ENCODE assay signal across 14 cellular contexts in the genomic region with DNA sequence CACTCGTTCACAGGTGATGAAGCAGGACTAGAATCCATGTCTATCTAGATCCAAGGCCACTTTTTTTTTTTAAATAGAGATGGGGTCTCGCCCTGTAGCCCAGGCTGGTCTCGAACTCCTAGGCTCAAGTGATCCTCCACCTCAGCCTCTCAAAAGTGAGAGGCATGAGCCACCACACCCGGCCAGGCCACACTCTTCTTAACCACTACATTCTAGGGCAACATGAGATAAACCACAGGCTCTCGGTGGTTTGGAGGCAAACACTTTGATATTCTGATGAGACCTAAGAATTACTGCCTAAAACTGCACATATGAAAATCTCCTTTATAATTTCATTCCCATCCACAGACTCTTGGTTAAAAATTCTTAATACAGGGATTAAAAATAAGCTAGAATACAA. TPM values are rescaled to one million over a fixed set of nuclear protein-coding genes. Genes with fewer than 3 reads are reported as not detected.
A peak's percentile ranks its signal among the peaks of the same experiment; 100 is the strongest.
DNase-seq lines count a peak whose midpoint lies in the region; ATAC-seq and TF ChIP-seq lines count a peak whose summit lies in the region.
"Had no signal": no experiment of that assay in that cellular context is flagged by ENCODE, and none has a peak within 500 bp of the region (broad histone marks: within the 10 kb centered on the region; RNA-seq: fewer than 3 reads in every experiment).

No MANE protein-coding gene starts in this region.

- no peak overlapping the region for H3K27ac ChIP-seq in gastrocnemius medialis
- H3K27ac ChIP-seq: breast epithelium, psoas muscle, SJSA1 had no signal

- no peak for TF ChIP-seq POLR2A in gastrocnemius medialis (IDR thresholded peaks at IDR 0.05)

- no peaks in the 10 kb centered on the region for H3K27me3 ChIP-seq in gastrocnemius medialis
- H3K27me3 ChIP-seq: breast epithelium, SJSA1, upper lobe of left lung had no signal

- H3K4me3 ChIP-seq in gastrocnemius medialis: no peak overlapping the region
- H3K4me3 ChIP-seq: breast epithelium, psoas muscle, SJSA1, upper lobe of left lung had no signal

- H3K27ac Mint-ChIP-seq in activated naive CD4-positive, alpha-beta T cell treated with anti-CD3 and anti-CD28 coated beads, Interleukin-2, amount 50 U/mL, for 72 hours: no peak overlapping the region
- H3K27ac Mint-ChIP-seq in activated naive CD8-positive, alpha-beta T cell treated with anti-CD3 and anti-CD28 coated beads for 36 hours: no peak overlapping the region
- H3K27ac Mint-ChIP-seq in stimulated activated naive B cell treated with anti-CD40 and anti-IgM and Interleukin-4, amounts not matched to agents 10 μg/mL and 1 μg/mL and 100 μg/mL, for 72 hours: peak overlapping the region; percentile 37

- no peaks in the 10 kb centered on the region for H3K36me3 Mint-ChIP-seq in activated naive CD4-positive, alpha-beta T cell treated with anti-CD3 and anti-CD28 coated beads, Interleukin-2, amount 50 U/mL, for 72 hours
- peaks cover 3% of the 10 kb centered on the region for H3K36me3 Mint-ChIP-seq in activated naive CD8-positive, alpha-beta T cell treated with anti-CD3 and anti-CD28 coated beads for 36 hours
- H3K36me3 Mint-ChIP-seq in stimulated activated naive B cell treated with anti-CD40 and anti-IgM and Interleukin-4, amounts not matched to agents 10 μg/mL and 1 μg/mL and 100 μg/mL, for 72 hours: peaks cover 7 to 12% of the 10 kb centered on the region in 2 donors

- H3K4me3 Mint-ChIP-seq in activated naive CD8-positive, alpha-beta T cell treated with anti-CD3 and anti-CD28 coated beads for 36 hours: no peak overlapping the region
- H3K4me3 Mint-ChIP-seq in stimulated activated naive B cell treated with anti-CD40 and anti-IgM and Interleukin-4, amounts not matched to agents 10 μg/mL and 1 μg/mL and 100 μg/mL, for 72 hours: no peak overlapping the region
- H3K4me3 Mint-ChIP-seq: activated T-cell treated with anti-CD3 and anti-CD28 coated beads, Interleukin-2, amount 50 U/mL, for 4 hours had no signal

- DNase-seq in activated naive CD4-positive, alpha-beta T cell treated with anti-CD3 and anti-CD28 coated beads, Interleukin-2, amount 50 U/mL, for 72 hours (ENCODE audit: low spot score in 2 of 2): no peak
- DNase-seq in activated naive CD4-positive, alpha-beta T cell treated with Interleukin-2 at 50 U/mL for 16 hours: no peak
- peak; percentile 24 for DNase-seq in activated naive CD8-positive, alpha-beta T cell treated with anti-CD3 and anti-CD28 coated beads for 36 hours
- DNase-seq in stimulated activated naive B cell treated with anti-CD40 and anti-IgM and Interleukin-4, amounts not matched to agents 10 μg/mL and 1 μg/mL and 100 μg/mL, for 72 hours: no peak
- no peak for DNase-seq in cardiac septum (ENCODE audit: low spot score)
- DNase-seq in gastrocnemius medialis: no peak
- DNase-seq in left ventricle myocardium superior: no peak
- DNase-seq: activated T-cell treated with anti-CD3 and anti-CD28 coated beads, Interleukin-2, amount 50 U/mL, for 4 hours; NK-92 treated with Interleukin-12 subunit alpha and Interleukin-12 subunit beta, amount 100 ng/mL, for 24 hours; psoas muscle; upper lobe of left lung had no signal

- no peaks in the 10 kb centered on the region for H3K9me3 ChIP-seq in gastrocnemius medialis
- H3K9me3 ChIP-seq: breast epithelium, psoas muscle, SJSA1, upper lobe of left lung had no signal

- peaks cover 26 to 47% of the 10 kb centered on the region in 2 donors for H3K4me1 ChIP-seq in gastrocnemius medialis

- H3K4me1 Mint-ChIP-seq in activated naive CD8-positive, alpha-beta T cell treated with anti-CD3 and anti-CD28 coated beads for 36 hours: peaks cover 40% of the 10 kb centered on the region
- H3K4me1 Mint-ChIP-seq in stimulated activated naive B cell treated with anti-CD40 and anti-IgM and Interleukin-4, amounts not matched to agents 10 μg/mL and 1 μg/mL and 100 μg/mL, for 72 hours: peaks cover 34 to 45% of the 10 kb centered on the region in 2 donors

- H3K36me3 ChIP-seq in gastrocnemius medialis: no peaks in the 10 kb centered on the region
- H3K36me3 ChIP-seq: breast epithelium had no signal

- H3K27me3 Mint-ChIP-seq in activated naive CD8-positive, alpha-beta T cell treated with anti-CD3 and anti-CD28 coated beads for 36 hours: no peaks in the 10 kb centered on the region
- no peaks in the 10 kb centered on the region for H3K27me3 Mint-ChIP-seq in stimulated activated naive B cell treated with anti-CD40 and anti-IgM and Interleukin-4, amounts not matched to agents 10 μg/mL and 1 μg/mL and 100 μg/mL, for 72 hours

- no peaks in the 10 kb centered on the region for H3K9me3 Mint-ChIP-seq in activated naive CD4-positive, alpha-beta T cell treated with anti-CD3 and anti-CD28 coated beads, Interleukin-2, amount 50 U/mL, for 72 hours
- no peaks in the 10 kb centered on the region for H3K9me3 Mint-ChIP-seq in activated naive CD8-positive, alpha-beta T cell treated with anti-CD3 and anti-CD28 coated beads for 36 hours
- no peaks in the 10 kb centered on the region for H3K9me3 Mint-ChIP-seq in stimulated activated naive B cell treated with anti-CD40 and anti-IgM and Interleukin-4, amounts not matched to agents 10 μg/mL and 1 μg/mL and 100 μg/mL, for 72 hours
- H3K9me3 Mint-ChIP-seq: activated T-cell treated with anti-CD3 and anti-CD28 coated beads, Interleukin-2, amount 50 U/mL, for 4 hours had no signal

- TF ChIP-seq CTCF in gastrocnemius medialis (IDR thresholded peaks at IDR 0.05 in 4 of 5, conservative IDR thresholded peaks at IDR 0.05 in 1 of 5): no peak

- in situ Hi-C loops in gastrocnemius medialis (cut with MboI; ENCODE audit: low sequenced_read_pairs in 4 of 4): no loop called here

- ATAC-seq in activated naive CD4-positive, alpha-beta T cell treated with anti-CD3 and anti-CD28 coated beads, Interleukin-2, amount 50 U/mL, for 72 hours: peak; percentile 47 to 65
- ATAC-seq in HG03159 (IDR thresholded peaks at IDR 0.05; ENCODE audit: unreplicated experiment) (peak; percentile 58), gastrocnemius medialis (no peak), left ventricle myocardium superior (no peak)
- peak; percentile 65 for ATAC-seq in stimulated activated naive B cell treated with anti-CD40 and anti-IgM and Interleukin-4, amounts not matched to agents 10 μg/mL and 1 μg/mL and 100 μg/mL, for 72 hours (replicated peaks)
- ATAC-seq: psoas muscle had no signal

- intact Hi-C loops in cardiac septum (cut with DNase I) (no loop called here), gastrocnemius medialis (cut with DNase I; ENCODE audit: low total_unique reads) (no loop called here), left ventricle myocardium superior (cut with micrococcal nuclease) (no loop called here)

RNA-seq across cellular contexts. Expression of gene USP34, which starts 51.8 kb away (rescaled TPM):
- total RNA-seq in activated naive CD4-positive, alpha-beta T cell treated with anti-CD3 and anti-CD28 coated beads, Interleukin-2, amount 50 U/mL, for 72 hours: 100 to 1,000 TPM; 111 to 126 TPM
- 10 to 100 TPM; 59.4 to 64.2 TPM for total RNA-seq in activated naive CD8-positive, alpha-beta T cell treated with anti-CD3 and anti-CD28 coated beads for 36 hours
- total RNA-seq in cardiac septum (73.2 TPM), gastrocnemius medialis (100 to 1,000 TPM in 1 of 4 donors, 10 to 100 TPM in 3; 64.5 to 150 (median 76.3) TPM), left ventricle myocardium superior (39.8 TPM)

Comparison
In these comparisons a context has a peak if more than half of its experiments do, and no peak if none do; other contexts are left out.
1. ATAC-seq: peak in activated naive CD4-positive, alpha-beta T cell treated with anti-CD3 and anti-CD28 coated beads, Interleukin-2, amount 50 U/mL, for 72 hours (2 of 2), HG03159 (single experiment) and stimulated activated naive B cell treated with anti-CD40 and anti-IgM and Interleukin-4, amounts not matched to agents 10 μg/mL and 1 μg/mL and 100 μg/mL, for 72 hours (2 of 2); none in gastrocnemius medialis (0 of 2) and left ventricle myocardium superior (single experiment).